Comparison of ENCODE assay signal across 7 cellular contexts in the genomic region with DNA sequence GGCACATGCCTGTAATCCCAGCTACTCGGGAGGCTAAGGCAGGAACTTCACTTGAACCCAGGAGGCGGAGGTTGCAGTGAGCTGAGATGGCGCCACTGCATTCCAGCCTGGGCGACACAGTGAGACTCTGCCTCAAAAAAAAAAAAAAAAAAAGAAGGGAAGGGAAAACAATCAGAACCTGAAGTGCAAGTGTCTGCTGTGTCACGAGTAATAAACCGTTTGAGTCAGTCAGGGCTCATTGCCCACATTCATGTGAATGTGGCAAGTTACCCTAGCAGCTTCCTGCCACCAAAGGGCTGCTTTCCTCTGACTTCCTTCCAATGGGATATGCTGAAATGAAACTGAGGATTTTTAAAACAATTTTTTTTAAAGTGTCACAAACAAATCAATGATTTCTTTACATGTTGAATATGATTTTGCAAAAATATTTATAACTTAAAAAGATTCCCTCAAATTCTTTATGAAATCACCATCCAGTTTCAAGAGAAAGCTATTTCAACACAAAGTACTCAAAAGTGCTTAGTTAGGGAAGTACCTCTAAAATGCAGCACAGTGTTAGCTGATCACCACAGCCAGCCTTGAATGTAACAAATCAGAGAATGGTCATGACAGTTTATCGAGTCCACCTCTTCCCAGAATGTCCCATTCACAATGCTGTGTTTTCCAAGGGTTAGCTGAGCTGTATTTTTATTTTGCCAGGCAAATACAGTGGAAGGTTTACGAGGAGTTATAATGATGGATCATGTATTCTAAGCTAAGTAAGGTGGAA. TPM values are rescaled to one million over a fixed set of nuclear protein-coding genes. Genes with fewer than 3 reads are reported as not detected.
DNase-seq lines count a peak whose midpoint lies in the region; ATAC-seq and TF ChIP-seq lines count a peak whose summit lies in the region.

No MANE protein-coding gene starts in this region.

- intact Hi-C loops in sigmoid colon (cut with DNase I) = no loop called here

- H3K9me3 ChIP-seq in SJSA1 (replicated peaks) (no peaks in the 10 kb centered on the region), sigmoid colon (no peaks in the 10 kb centered on the region)

- H3K27me3 ChIP-seq in SJSA1 (replicated peaks) = no peaks in the 10 kb centered on the region
- H3K27me3 ChIP-seq in sigmoid colon = no peaks in the 10 kb centered on the region

- no peak for TF ChIP-seq CTCF in sigmoid colon (IDR thresholded peaks at IDR 0.05)

- H3K4me3 ChIP-seq in SJSA1 (no peak overlapping the region), sigmoid colon (no peak overlapping the region)

- peaks cover 11% of the 10 kb centered on the region for H3K4me1 ChIP-seq in SJSA1 (replicated peaks)
- peaks cover 0 to 14% (median 3%) of the 10 kb centered on the region in 4 donors for H3K4me1 ChIP-seq in sigmoid colon

- ATAC-seq in GM18502 (IDR thresholded peaks at IDR 0.05; ENCODE audit: poor library complexity, unreplicated experiment) = peak; percentile 82
- ATAC-seq in HG03432 (IDR thresholded peaks at IDR 0.05; ENCODE audit: unreplicated experiment) = peak; percentile 74

- 14 to 39% methylated on average over 8 of the region's 8 CpGs for WGBS in sigmoid colon, 2 donors

- H3K27ac ChIP-seq in SJSA1 (peak overlapping the region; percentile 41), sigmoid colon (peak overlapping the region; percentile 40 to 66 (median 48))

- TF ChIP-seq POLR2A in sigmoid colon (IDR thresholded peaks at IDR 0.05) = no peak

- peak; percentile 74 to 75 for DNase-seq in SJSA1 (ENCODE audit: low read depth in 1 of 2, low spot score in 2 of 2)
- DNase-seq in foreskin melanocyte = peak; percentile 86
- peak; percentile 80 for DNase-seq in sigmoid colon
- DNase-seq in activated CD4-positive, alpha-beta T cell treated with anti-CD3 and anti-CD28 coated beads, Interleukin-2, amount 50 U/mL, for 48 hours = no peak
- DNase-seq in NCI-H1694 treated with DMSO at 0.1 percent for 48 hours (lab: John Stamatoyannopoulos, UW) = no peak

- TF ChIP-seq EP300 in sigmoid colon (IDR thresholded peaks at IDR 0.05) = no peak

- H3K36me3 ChIP-seq in SJSA1 (no peaks in the 10 kb centered on the region; the same call in 1 of the 2 replicates), sigmoid colon (peaks cover 0 to 36% (median 10%) of the 10 kb centered on the region in 4 donors)

RNA-seq across cellular contexts. Expression of a gene that starts 36.4 kb away (rescaled TPM):
- total RNA-seq in SJSA1 (2014; rRNA removed; shearing (Covaris generic)) = 8.4 and 9.9 TPM in 2 replicates
- total RNA-seq in sigmoid colon = 10 to 100 TPM in 1 of 4 donors, 1 to 10 TPM in 3; 8.4 to 23.0 (median 8.7) TPM
- 10 to 100 TPM in 2 of 3 donors, 1 to 10 TPM in 1; 5.6 to 13.8 (median 11.8) TPM for polyA plus RNA-seq in sigmoid colon

Comparison
In these comparisons a context has a peak if more than half of its experiments do, and no peak if none do; other contexts are left out.
1. DNase-seq: peak in SJSA1 (2 of 2), foreskin melanocyte (single experiment) and sigmoid colon (single experiment); none in activated CD4-positive, alpha-beta T cell treated with anti-CD3 and anti-CD28 coated beads, Interleukin-2, amount 50 U/mL, for 48 hours (0 of 2) and NCI-H1694 treated with DMSO at 0.1 percent for 48 hours (single experiment).